ENCODE assay signal across 8 cellular contexts in the genomic region with DNA sequence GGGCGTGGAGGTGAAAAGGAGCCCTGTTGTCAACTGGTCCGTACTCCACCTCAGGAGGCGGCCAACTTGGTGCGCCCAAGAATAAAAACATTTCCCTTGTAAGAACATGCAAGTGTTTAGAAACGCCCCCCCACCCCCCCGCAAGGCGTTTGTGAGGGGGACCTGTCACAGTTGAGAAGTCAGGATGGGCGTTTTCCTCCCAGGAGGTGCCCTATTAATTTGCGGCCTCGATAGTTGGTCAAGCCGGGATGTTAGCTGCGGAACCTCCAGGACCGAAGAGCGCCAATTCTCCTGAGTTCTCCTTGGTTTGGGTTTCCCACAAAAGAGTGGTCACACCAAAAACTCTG. TPM values are rescaled to one million over a fixed set of nuclear protein-coding genes. Genes with fewer than 3 reads are reported as not detected.
DNase-seq lines count a peak whose midpoint lies in the region; ATAC-seq and TF ChIP-seq lines count a peak whose summit lies in the region.

No MANE protein-coding gene starts in this region.

- H3K27me3 ChIP-seq in BJ (ENCODE audit: control insufficient read depth, insufficient read depth, low read length) (no peaks in the 10 kb centered on the region), right cardiac atrium (ENCODE audit: control insufficient read depth, insufficient read depth) (no peaks in the 10 kb centered on the region)

- POLR2A ChIA-PET in BJ (lab: Charles Lee) = interaction anchor here (0.5 to 2.2 kb wide), 4 partner anchors 9 to 36 kb away, joined by 3 to 19 read pairs (median 5); partner anchors contain the start of gene HMGB2

- peak overlapping the region; percentile 96 for H3K27ac ChIP-seq in right cardiac atrium (ENCODE audit: low read length)

- TF ChIP-seq CTCF in BJ (IDR thresholded peaks at IDR 0.05; ENCODE audit: insufficient read depth, low read depth, low read length) = no peak

- peak; percentile 2 for ATAC-seq in GM21619 (IDR thresholded peaks at IDR 0.05; ENCODE audit: unreplicated experiment)
- peak; percentile 19 to 70 for ATAC-seq in right cardiac atrium

- H3K4me3 ChIP-seq in BJ (ENCODE audit: low read depth, low read length) (peak overlapping the region; percentile 59), right cardiac atrium (ENCODE audit: low read length) (peak overlapping the region; percentile 62)

- H3K9me3 ChIP-seq in right cardiac atrium (ENCODE audit: control insufficient read depth, low read length) = no peaks in the 10 kb centered on the region

- whole genome bisulfite sequencing in right cardiac atrium = under 1% methylated on average over 14 of the region's 14 CpGs

- H3K4me1 ChIP-seq in right cardiac atrium (ENCODE audit: control insufficient read depth, insufficient read depth, low read length) = peaks cover 2% of the 10 kb centered on the region

- DNase-seq in BJ (ENCODE audit: low read depth) (no peak), NOMO-1 treated with DMSO at 0.1 percent for 48 hours (lab: John Stamatoyannopoulos, UW; ENCODE audit: unreplicated experiment) (peak; percentile 36), right cardiac atrium (peak; percentile 80 to 88 (median 88)), RKO (ENCODE audit: low spot score) (no peak), SHP77 (lab: John Stamatoyannopoulos, UW) (no peak)
- DNase-seq in activated naive CD4-positive, alpha-beta T cell treated with anti-CD3 and anti-CD28 coated beads, Interleukin-2, amount 50 U/mL, for 16 hours = peak; percentile 68
- peak; percentile 47 for DNase-seq in stimulated activated CD4-positive, alpha-beta T cell treated with anti-CD3 and anti-CD28 coated beads, Interleukin-12 subunit alpha, Interleukin-12 subunit beta, amount 100 ng/mL, for 4 hours

- H3K36me3 ChIP-seq in BJ (ENCODE audit: control insufficient read depth, insufficient read depth, low read length) = no peaks in the 10 kb centered on the region

- intact Hi-C loops in right cardiac atrium (cut with DNase I) = loop anchor here in 3 of 4 donors (5.0 kb wide), 1 partner anchor 38 kb away; the partner anchor contains the start of gene HMGB2 (in 3 of the 3)

- CTCF ChIA-PET in BJ (lab: Yijun Ruan, JAX) = interaction anchor here (0.9 to 4.0 kb wide), 6 partner anchors 8 to 51 kb away, joined by 3 to 11 read pairs (median 4); no protein-coding TSS in a partner anchor

RNA-seq across cellular contexts. Expression of gene SAP30, which starts 0.7 kb away (rescaled TPM):
- polyA plus RNA-seq in BJ (2011; rRNA removed) = 3.7 and 8.9 TPM in 2 replicates
- polyA minus RNA-seq in BJ (2011; rRNA and poly(A)+ RNA removed) = 2.2 and 2.8 TPM in 2 replicates
- total RNA-seq in right cardiac atrium = 10 to 100 TPM; 18.8 to 23.7 (median 20.8) TPM
- polyA plus RNA-seq in right cardiac atrium = 20.0 TPM

RNA-seq across cellular contexts. Expression of gene SCRG1, which starts 28.8 kb away (rescaled TPM):
- polyA plus RNA-seq in BJ (2011; rRNA removed) (0.47 and 0.56 TPM in 2 replicates), right cardiac atrium (1.5 TPM)
- polyA minus RNA-seq in BJ (2011; rRNA and poly(A)+ RNA removed) = 0.05 and 0.15 TPM in 2 replicates
- total RNA-seq in right cardiac atrium = 1 to 10 TPM in 3 of 4 donors, under 1 TPM in 1; 0.71 to 2.4 (median 1.7) TPM

RNA-seq across cellular contexts. Expression of gene HMGB2, which starts 35.9 kb away (rescaled TPM):
- polyA plus RNA-seq in BJ (2011; rRNA removed) (32.7 and 68.5 TPM in 2 replicates), right cardiac atrium (98.3 TPM)
- polyA minus RNA-seq in BJ (2011; rRNA and poly(A)+ RNA removed) = 14.8 and 17.6 TPM in 2 replicates
- total RNA-seq in right cardiac atrium = 10 to 100 TPM; 26.3 to 53.4 (median 44.3) TPM

Comparison
In these comparisons a context has a peak if more than half of its experiments do, and no peak if none do; other contexts are left out.
1. DNase-seq: peak in NOMO-1 treated with DMSO at 0.1 percent for 48 hours (single experiment), activated naive CD4-positive, alpha-beta T cell treated with anti-CD3 and anti-CD28 coated beads, Interleukin-2, amount 50 U/mL, for 16 hours (single experiment), right cardiac atrium (3 of 3) and stimulated activated CD4-positive, alpha-beta T cell treated with anti-CD3 and anti-CD28 coated beads, Interleukin-12 subunit alpha, Interleukin-12 subunit beta, amount 100 ng/mL, for 4 hours (single experiment); none in BJ (single experiment), RKO (single experiment) and SHP77 (0 of 2).